Comparison of ENCODE assay signal across 21 cellular contexts in the genomic region with DNA sequence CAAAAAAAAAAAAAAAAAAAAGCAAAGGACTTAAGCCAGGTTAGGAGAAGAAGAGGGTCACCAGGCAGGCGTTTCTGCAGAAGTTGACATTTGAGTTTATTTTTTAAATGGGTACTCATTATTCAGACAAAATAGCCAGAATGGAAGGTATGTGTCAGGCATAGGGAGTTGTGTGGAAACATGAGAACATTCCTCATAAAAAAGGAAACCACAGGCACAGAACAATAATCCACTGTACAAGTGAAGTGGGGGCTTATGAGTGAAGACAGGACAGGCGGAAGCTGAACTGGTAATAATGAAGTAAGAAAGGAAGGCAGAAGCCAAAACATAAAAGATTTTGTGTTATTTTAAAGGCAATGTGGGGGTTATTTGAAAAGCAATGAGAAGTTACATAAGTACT.
DNase-seq lines count a peak whose midpoint lies in the region; ATAC-seq, FAIRE-seq and TF ChIP-seq lines count a peak whose summit lies in the region.
"Had no signal": no experiment of that assay in that cellular context is flagged by ENCODE, and none has a peak within 500 bp of the region (broad histone marks: within the 10 kb centered on the region; RNA-seq: fewer than 3 reads in every experiment).

No MANE protein-coding gene starts in this region.

- no peak overlapping the region for H3K4me3 Mint-ChIP-seq in osteocyte (ENCODE audit: unreplicated experiment)
- H3K4me3 Mint-ChIP-seq: CD14-positive monocyte, IgD-negative memory B cell had no signal

- TF ChIP-seq CTCF in HEK293 (tag by site-specific recombination; IDR thresholded peaks at IDR 0.05) (no peak), cardiac fibroblast (IDR thresholded peaks at IDR 0.05; ENCODE audit: low read depth, low read length) (no peak), osteocyte (IDR thresholded peaks at IDR 0.05) (no peak), upper lobe of left lung (IDR thresholded peaks at IDR 0.05) (no peak)

- CTCF ChIA-PET in HEK293 (lab: Yijun Ruan, JAX) = interaction anchor here (0.7 to 1.5 kb wide), 2 partner anchors 48 to 61 kb away, joined by 3 to 5 read pairs; no protein-coding TSS in a partner anchor

- H3K36me3 ChIP-seq in HEK293 (ENCODE audit: control insufficient read depth in 2 of 2, insufficient read depth in 1 of 2, low read length in 2 of 2) (no peaks in the 10 kb centered on the region), SJCRH30 (peaks cover 17% of the 10 kb centered on the region), upper lobe of left lung (peaks cover 0 to 9% (median 0%) of the 10 kb centered on the region in 4 donors)
- H3K36me3 ChIP-seq: HAP-1 had no signal

- peaks cover 20% of the 10 kb centered on the region for H3K4me1 Mint-ChIP-seq in osteocyte (ENCODE audit: unreplicated experiment)

- peaks cover 3% of the 10 kb centered on the region for H3K9me3 Mint-ChIP-seq in osteocyte (ENCODE audit: unreplicated experiment)
- H3K9me3 Mint-ChIP-seq: IgD-negative memory B cell had no signal

- H3K27ac Mint-ChIP-seq in osteocyte (ENCODE audit: unreplicated experiment) = peak overlapping the region; percentile 47
- H3K27ac Mint-ChIP-seq: CD14-positive monocyte had no signal

- no peak for TF ChIP-seq POLR2A in upper lobe of left lung (IDR thresholded peaks at IDR 0.05)

- peaks cover 50% of the 10 kb centered on the region for H3K4me1 ChIP-seq in HEK293 (ENCODE audit: control insufficient read depth, insufficient read depth, low read length)
- peaks cover 27% of the 10 kb centered on the region for H3K4me1 ChIP-seq in SJCRH30
- peaks cover 0 to 9% (median 4%) of the 10 kb centered on the region in 4 donors for H3K4me1 ChIP-seq in upper lobe of left lung
- H3K4me1 ChIP-seq: Caco-2, HAP-1 had no signal

- no peak overlapping the region for H3K27ac ChIP-seq in HEK293 (ENCODE audit: extremely low read depth, low read depth, low read length)
- no peak overlapping the region for H3K27ac ChIP-seq in SJCRH30
- H3K27ac ChIP-seq in upper lobe of left lung = no peak overlapping the region

- ATAC-seq in upper lobe of left lung (ENCODE audit: low FRiP score in 2 of 2) = no peak
- ATAC-seq: Panc1, Right ventricle myocardium inferior, SK-N-SH treated with all-trans-retinoic acid at 6 μM for 48 hours had no signal

- H3K36me3 Mint-ChIP-seq in osteocyte (ENCODE audit: unreplicated experiment) = peaks cover 3% of the 10 kb centered on the region

- WGBS in upper lobe of left lung, 2 donors = 94 to 96% methylated on average over 2 of the region's 2 CpGs

- TF ChIP-seq EP300 in upper lobe of left lung (IDR thresholded peaks at IDR 0.05) = no peak

- POLR2A ChIA-PET in HEK293 (lab: Yijun Ruan, JAX) = no interaction called here

- no peaks in the 10 kb centered on the region for H3K27me3 Mint-ChIP-seq in osteocyte (ENCODE audit: unreplicated experiment)
- H3K27me3 Mint-ChIP-seq: IgD-negative memory B cell had no signal

- H3K27me3 ChIP-seq in SJCRH30 (no peaks in the 10 kb centered on the region), upper lobe of left lung (no peaks in the 10 kb centered on the region)

- H3K4me3 ChIP-seq in HEK293 (ENCODE audit: low read depth, low read length) (no peak overlapping the region), SJCRH30 (no peak overlapping the region), cardiac fibroblast (replicated peaks in 1 of 2; ENCODE audit: low read depth in 2 of 2, low read length in 2 of 2) (no peak overlapping the region), upper lobe of left lung (no peak overlapping the region)
- H3K4me3 ChIP-seq: HAP-1 had no signal

- FAIRE-seq in GM19239 (lab: Jason Lieb, UNC) = no peak

- intact Hi-C loops in cardiac septum (cut with DNase I) = no loop called here

- peak; percentile 33 to 75 for DNase-seq in SJCRH30
- peak; percentile 52 to 65 for DNase-seq in cardiac fibroblast (ENCODE audit: low read depth in 2 of 2)
- DNase-seq in osteocyte (ENCODE audit: extremely low spot score, unreplicated experiment) = no peak
- no peak for DNase-seq in cardiac septum (ENCODE audit: low spot score)
- DNase-seq in upper lobe of left lung = no peak
- no peak for DNase-seq in MV-4-11 (lab: John Stamatoyannopoulos, UW)
- no peak for DNase-seq in GM19239 (ENCODE audit: insufficient read length, low spot score)
- DNase-seq: AML-193, Caco-2, Kasumi-1, NCI-H1436, NCI-H2029 treated with DMSO at 0.1 percent for 48 hours, NCI-H510A treated with DMSO at 0.1 percent for 48 hours, NCI-H82 had no signal

- no peaks in the 10 kb centered on the region for H3K9me3 ChIP-seq in HEK293 (ENCODE audit: control insufficient read depth, insufficient read depth, low read depth, low read length)
- no peaks in the 10 kb centered on the region for H3K9me3 ChIP-seq in SJCRH30 (replicated peaks)
- H3K9me3 ChIP-seq in upper lobe of left lung = no peaks in the 10 kb centered on the region
- H3K9me3 ChIP-seq: Caco-2, HAP-1 had no signal

TF ChIP-seq in HEK293, 187 proteins besides CTCF, POLR2A, EP300 and RAD21 (continues in another document):
- TF ChIP-seq ZNF548 (tag by site-specific recombination; IDR thresholded peaks at IDR 0.05) (no peak), ZNF248 (tag by site-specific recombination; IDR thresholded peaks at IDR 0.05) (no peak), ZNF623 (tag by site-specific recombination; IDR thresholded peaks at IDR 0.05) (no peak), ZNF768 (tag by site-specific recombination; IDR thresholded peaks at IDR 0.05) (no peak), ZFHX2 (tag by site-specific recombination; conservative IDR thresholded peaks at IDR 0.05) (no peak), ZNF473 (tag by site-specific recombination; IDR thresholded peaks at IDR 0.05) (no peak), SCRT1 (tag by site-specific recombination; IDR thresholded peaks at IDR 0.05; ENCODE audit: borderline replicate concordance) (no peak), ZNF48 (tag by site-specific recombination; IDR thresholded peaks at IDR 0.05) (no peak), YY2 (tag by site-specific recombination; IDR thresholded peaks at IDR 0.05) (no peak), ZNF114 (tag by site-specific recombination; IDR thresholded peaks at IDR 0.05) (no peak), ZNF266 (tag by site-specific recombination; IDR thresholded peaks at IDR 0.05; ENCODE audit: low read depth) (no peak), ZNF777 (tag by site-specific recombination; IDR thresholded peaks at IDR 0.05; ENCODE audit: borderline replicate concordance) (no peak)
- TF ChIP-seq, protein P1, sequence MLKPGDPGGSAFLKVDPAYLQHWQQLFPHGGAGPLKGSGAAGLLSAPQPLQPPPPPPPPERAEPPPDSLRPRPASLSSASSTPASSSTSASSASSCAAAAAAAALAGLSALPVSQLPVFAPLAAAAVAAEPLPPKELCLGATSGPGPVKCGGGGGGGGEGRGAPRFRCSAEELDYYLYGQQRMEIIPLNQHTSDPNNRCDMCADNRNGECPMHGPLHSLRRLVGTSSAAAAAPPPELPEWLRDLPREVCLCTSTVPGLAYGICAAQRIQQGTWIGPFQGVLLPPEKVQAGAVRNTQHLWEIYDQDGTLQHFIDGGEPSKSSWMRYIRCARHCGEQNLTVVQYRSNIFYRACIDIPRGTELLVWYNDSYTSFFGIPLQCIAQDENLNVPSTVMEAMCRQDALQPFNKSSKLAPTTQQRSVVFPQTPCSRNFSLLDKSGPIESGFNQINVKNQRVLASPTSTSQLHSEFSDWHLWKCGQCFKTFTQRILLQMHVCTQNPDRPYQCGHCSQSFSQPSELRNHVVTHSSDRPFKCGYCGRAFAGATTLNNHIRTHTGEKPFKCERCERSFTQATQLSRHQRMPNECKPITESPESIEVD (tag by site-specific recombination; IDR thresholded peaks at IDR 0.05) = peak; percentile 53; the same call in 1 of the 2 replicates
- TF ChIP-seq, protein P2, sequence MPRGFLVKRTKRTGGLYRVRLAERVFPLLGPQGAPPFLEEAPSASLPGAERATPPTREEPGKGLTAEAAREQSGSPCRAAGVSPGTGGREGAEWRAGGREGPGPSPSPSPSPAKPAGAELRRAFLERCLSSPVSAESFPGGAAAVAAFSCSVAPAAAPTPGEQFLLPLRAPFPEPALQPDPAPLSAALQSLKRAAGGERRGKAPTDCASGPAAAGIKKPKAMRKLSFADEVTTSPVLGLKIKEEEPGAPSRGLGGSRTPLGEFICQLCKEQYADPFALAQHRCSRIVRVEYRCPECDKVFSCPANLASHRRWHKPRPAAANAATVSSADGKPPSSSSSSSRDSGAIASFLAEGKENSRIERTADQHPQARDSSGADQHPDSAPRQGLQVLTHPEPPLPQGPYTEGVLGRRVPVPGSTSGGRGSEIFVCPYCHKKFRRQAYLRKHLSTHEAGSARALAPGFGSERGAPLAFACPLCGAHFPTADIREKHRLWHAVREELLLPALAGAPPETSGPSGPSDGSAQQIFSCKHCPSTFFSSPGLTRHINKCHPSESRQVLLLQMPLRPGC (tag by site-specific recombination; IDR thresholded peaks at IDR 0.05) = peak; percentile 50; the same call in 1 of the 2 replicates
- TF ChIP-seq, protein P3, sequence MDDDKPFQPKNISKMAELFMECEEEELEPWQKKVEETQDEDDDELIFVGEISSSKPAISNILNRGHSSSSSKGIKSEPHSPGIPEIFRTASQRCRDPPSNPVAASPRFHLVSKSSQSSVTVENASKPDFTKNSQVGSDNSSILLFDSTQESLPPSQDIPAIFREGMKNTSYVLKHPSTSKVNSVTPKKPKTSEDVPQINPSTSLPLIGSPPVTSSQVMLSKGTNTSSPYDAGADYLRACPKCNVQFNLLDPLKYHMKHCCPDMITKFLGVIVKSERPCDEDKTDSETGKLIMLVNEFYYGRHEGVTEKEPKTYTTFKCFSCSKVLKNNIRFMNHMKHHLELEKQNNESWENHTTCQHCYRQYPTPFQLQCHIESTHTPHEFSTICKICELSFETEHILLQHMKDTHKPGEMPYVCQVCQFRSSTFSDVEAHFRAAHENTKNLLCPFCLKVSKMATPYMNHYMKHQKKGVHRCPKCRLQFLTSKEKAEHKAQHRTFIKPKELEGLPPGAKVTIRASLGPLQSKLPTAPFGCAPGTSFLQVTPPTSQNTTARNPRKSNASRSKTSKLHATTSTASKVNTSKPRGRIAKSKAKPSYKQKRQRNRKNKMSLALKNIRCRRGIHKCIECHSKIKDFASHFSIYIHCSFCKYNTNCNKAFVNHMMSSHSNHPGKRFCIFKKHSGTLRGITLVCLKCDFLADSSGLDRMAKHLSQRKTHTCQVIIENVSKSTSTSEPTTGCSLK (tag by site-specific recombination; IDR thresholded peaks at IDR 0.05) = no peak

Comparison
In these comparisons a context has a peak if more than half of its experiments do, and no peak if none do; other contexts are left out.
1. DNase-seq: peak in SJCRH30 (2 of 2) and cardiac fibroblast (2 of 2); none in osteocyte (single experiment), cardiac septum (single experiment), upper lobe of left lung (0 of 2), MV-4-11 (single experiment) and GM19239 (single experiment).